ENCODE assay signal across 13 cellular contexts in the genomic region with DNA sequence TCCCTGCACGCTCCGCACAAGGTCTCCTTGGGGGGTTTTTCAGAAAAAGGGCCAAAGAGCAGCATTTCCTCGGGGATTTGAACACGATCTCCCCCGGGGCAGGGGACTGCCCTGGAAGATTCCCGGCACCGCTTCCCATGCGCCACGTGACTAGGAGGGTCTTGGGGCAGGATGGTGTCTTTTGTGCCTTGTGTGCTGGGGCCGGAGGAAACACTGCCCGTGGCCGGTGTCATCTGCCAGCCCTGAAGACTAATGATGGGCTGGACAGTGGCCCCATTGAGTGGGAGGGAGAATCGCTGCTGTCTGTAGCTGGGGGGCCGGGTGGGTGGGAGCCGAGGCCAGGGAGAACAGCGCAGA.
A peak's percentile ranks its signal among the peaks of the same experiment; 100 is the strongest.
DNase-seq lines count a peak whose midpoint lies in the region; ATAC-seq and TF ChIP-seq lines count a peak whose summit lies in the region.
"Had no signal": no experiment of that assay in that cellular context is flagged by ENCODE, and none has a peak within 500 bp of the region (broad histone marks: within the 10 kb centered on the region; RNA-seq: fewer than 3 reads in every experiment).

No MANE protein-coding gene starts in this region.

- no peak for DNase-seq in OCI-LY7 (ENCODE audit: low spot score)
- DNase-seq in colonic mucosa = no peak
- DNase-seq in osteocyte (ENCODE audit: extremely low spot score, unreplicated experiment) = no peak
- DNase-seq in GM03348 (ENCODE audit: low spot score) = no peak
- DNase-seq in UCSD-AML1 (lab: John Stamatoyannopoulos, UW; ENCODE audit: unreplicated experiment) = no peak
- no peak for DNase-seq in gastrocnemius medialis
- DNase-seq: adrenal gland, DMS153, NCI-H1694, OCI-M1 had no signal

- CTCF ChIA-PET in OCI-LY7 (lab: Charles Lee; ENCODE audit: unreplicated experiment) = interaction anchor here (2.2 kb wide), 1 partner anchor 17 kb away, joined by 8 read pairs; no protein-coding TSS in a partner anchor

- H3K9me3 ChIP-seq in DOHH2 (ENCODE audit: control insufficient read depth, insufficient read depth, low read length) (no peaks in the 10 kb centered on the region), OCI-LY7 (ENCODE audit: low read length) (no peaks in the 10 kb centered on the region), colonic mucosa (no peaks in the 10 kb centered on the region), gastrocnemius medialis (no peaks in the 10 kb centered on the region)
- H3K9me3 ChIP-seq: adrenal gland, thoracic aorta had no signal

- peaks cover 5% of the 10 kb centered on the region for H3K36me3 Mint-ChIP-seq in osteocyte (ENCODE audit: unreplicated experiment)

- H3K4me1 ChIP-seq in DOHH2 (ENCODE audit: control insufficient read depth, low read length) (peaks cover 77% of the 10 kb centered on the region), OCI-LY7 (ENCODE audit: insufficient read depth, low read length, poor library complexity, severe bottlenecking) (peaks cover 76% of the 10 kb centered on the region), colonic mucosa (peaks cover 20% of the 10 kb centered on the region), gastrocnemius medialis (peaks cover 37 to 49% of the 10 kb centered on the region in 2 donors)

- H3K9me2 ChIP-seq in DOHH2 (replicated peaks; ENCODE audit: control insufficient read depth, low read length) (no peaks in the 10 kb centered on the region), OCI-LY7 (ENCODE audit: insufficient read depth, low read length) (no peaks in the 10 kb centered on the region)

- in situ Hi-C loops in gastrocnemius medialis (cut with MboI; ENCODE audit: low sequenced_read_pairs in 4 of 4) = no loop called here

- TF ChIP-seq CTCF in DOHH2 (IDR thresholded peaks at IDR 0.05; ENCODE audit: low read depth, low read length, poor library complexity, severe bottlenecking) = no peak
- no peak for TF ChIP-seq CTCF in OCI-LY7 (conservative IDR thresholded peaks at IDR 0.05; ENCODE audit: low read length)
- TF ChIP-seq CTCF in colonic mucosa (IDR thresholded peaks at IDR 0.05) = no peak
- no peak for TF ChIP-seq CTCF in osteocyte (IDR thresholded peaks at IDR 0.05)
- TF ChIP-seq CTCF in gastrocnemius medialis (IDR thresholded peaks at IDR 0.05 in 4 of 5, conservative IDR thresholded peaks at IDR 0.05 in 1 of 5) = no peak

- no TSS peak for BruUV-seq in OCI-LY7 (replicated peaks; lab: Mats Ljungman, UMichigan)

- peak overlapping the region; percentile 68 for H3K27ac Mint-ChIP-seq in osteocyte (ENCODE audit: unreplicated experiment)

- no peaks in the 10 kb centered on the region for H3K27me3 Mint-ChIP-seq in osteocyte (ENCODE audit: unreplicated experiment)

- intact Hi-C loops in OCI-LY7 (cut with micrococcal nuclease; ENCODE audit: unreplicated experiment) (no loop called here), colonic mucosa (cut with DNase I) (no loop called here), gastrocnemius medialis (cut with DNase I; ENCODE audit: low total_unique reads) (no loop called here)

- H3K27me3 ChIP-seq in DOHH2 (ENCODE audit: control insufficient read depth, low read length) (no peaks in the 10 kb centered on the region), colonic mucosa (no peaks in the 10 kb centered on the region), gastrocnemius medialis (no peaks in the 10 kb centered on the region)
- H3K27me3 ChIP-seq: adrenal gland had no signal

- H3K79me2 ChIP-seq in DOHH2 (ENCODE audit: control insufficient read depth, low read length) (peaks cover 100% of the 10 kb centered on the region), OCI-LY7 (ENCODE audit: insufficient read depth, low read depth, low read length) (peaks cover 100% of the 10 kb centered on the region)

- peak overlapping the region in 1 of 2 donors; percentile 8 for H3K9ac ChIP-seq in colonic mucosa (ENCODE audit: low read depth in 2 of 2, low read length in 2 of 2)

- no peak for ATAC-seq in HG03025 (IDR thresholded peaks at IDR 0.05; ENCODE audit: low FRiP score, unreplicated experiment)
- ATAC-seq in gastrocnemius medialis = no peak

- peak overlapping the region; percentile 91 for H3K4me3 ChIP-seq in DOHH2 (ENCODE audit: low read length)
- peak overlapping the region; percentile 76 for H3K4me3 ChIP-seq in OCI-LY7 (ENCODE audit: low read depth, low read length, poor library complexity, severe bottlenecking)
- no peak overlapping the region for H3K4me3 ChIP-seq in colonic mucosa
- H3K4me3 ChIP-seq in gastrocnemius medialis = no peak overlapping the region
- H3K4me3 ChIP-seq: adrenal gland, thoracic aorta had no signal

- POLR2A ChIA-PET in OCI-LY7 (lab: Charles Lee) = no interaction called here

- H3K27ac ChIP-seq in DOHH2 (ENCODE audit: low read depth, low read length) = peak overlapping the region; percentile 100
- peak overlapping the region; percentile 95 for H3K27ac ChIP-seq in OCI-LY7 (ENCODE audit: low read depth, low read length, poor library complexity, severe bottlenecking)
- peak overlapping the region; percentile 88 for H3K27ac ChIP-seq in colonic mucosa
- H3K27ac ChIP-seq in gastrocnemius medialis = peak overlapping the region in 2 of 4 donors; percentile 22 to 44
- H3K27ac ChIP-seq: thoracic aorta had no signal

- peaks cover 95% of the 10 kb centered on the region for H3K36me3 ChIP-seq in DOHH2 (ENCODE audit: control insufficient read depth, low read length)
- H3K36me3 ChIP-seq in OCI-LY7 (ENCODE audit: insufficient read depth, low read length) = peaks cover 78% of the 10 kb centered on the region
- H3K36me3 ChIP-seq in colonic mucosa = no peaks in the 10 kb centered on the region
- H3K36me3 ChIP-seq in gastrocnemius medialis = no peaks in the 10 kb centered on the region
- H3K36me3 ChIP-seq: adrenal gland, thoracic aorta had no signal

- no peaks in the 10 kb centered on the region for H3K9me3 Mint-ChIP-seq in osteocyte (ENCODE audit: unreplicated experiment)

- H3K4me2 ChIP-seq in DOHH2 (ENCODE audit: low read length) (peak overlapping the region; percentile 97), OCI-LY7 (ENCODE audit: low read length) (peak overlapping the region; percentile 76)

- no peak overlapping the region for H3K4me3 Mint-ChIP-seq in osteocyte (ENCODE audit: unreplicated experiment)

- H3F3A ChIP-seq in DOHH2 (ENCODE audit: control insufficient read depth, insufficient read depth) = peaks cover 52% of the 10 kb centered on the region

- H2AFZ ChIP-seq in OCI-LY7 (ENCODE audit: low read length) = no peak overlapping the region

- H4K20me1 ChIP-seq in DOHH2 (ENCODE audit: control insufficient read depth, insufficient read depth, low read depth, low read length) = no peaks in the 10 kb centered on the region; the same call in 1 of the 2 replicates
- no peaks in the 10 kb centered on the region for H4K20me1 ChIP-seq in OCI-LY7 (ENCODE audit: insufficient read depth, low read length)

- no peak for TF ChIP-seq POLR2A in gastrocnemius medialis (IDR thresholded peaks at IDR 0.05)

- H3K4me1 Mint-ChIP-seq in osteocyte (ENCODE audit: unreplicated experiment) = peaks cover 68% of the 10 kb centered on the region

Comparison
In these comparisons a context has a peak if more than half of its experiments do, and no peak if none do; other contexts are left out.
1. H3K4me3 ChIP-seq: peak in DOHH2 (single experiment) and OCI-LY7 (single experiment); none in colonic mucosa (single experiment) and gastrocnemius medialis (0 of 4).